Comparison of ENCODE assay signal across 14 cellular contexts in genomic region chr7:75866129-75866496, GRCh38. TPM values are rescaled to one million over a fixed set of nuclear protein-coding genes. Genes with fewer than 3 reads are reported as not detected.
DNase-seq lines count a peak whose midpoint lies in the region; ATAC-seq and TF ChIP-seq lines count a peak whose summit lies in the region.
"Had no signal": no experiment of that assay in that cellular context is flagged by ENCODE, and none has a peak within 500 bp of the region (broad histone marks: within the 10 kb centered on the region; RNA-seq: fewer than 3 reads in every experiment).

No MANE protein-coding gene starts in this region.

- no peaks in the 10 kb centered on the region for H3K36me3 ChIP-seq in breast epithelium
- H3K36me3 ChIP-seq in Panc1 (ENCODE audit: control insufficient read depth, insufficient read depth, low read length), result no peaks in the 10 kb centered on the region
- H3K36me3 ChIP-seq in smooth muscle cell (ENCODE audit: low read depth), result no peaks in the 10 kb centered on the region

- peak; percentile 34 for DNase-seq in MCF 10A (ENCODE audit: unreplicated experiment)
- DNase-seq in breast epithelium (ENCODE audit: low spot score in 2 of 2), result no peak
- DNase-seq in Panc1 (ENCODE audit: low read depth, low spot score), result no peak
- DNase-seq in iris pigment epithelial cell (ENCODE audit: low read depth), result peak; percentile 73
- no peak for DNase-seq in smooth muscle cell (lab: John Stamatoyannopoulos, UW; ENCODE audit: unreplicated experiment)
- no peak for DNase-seq in DMS79 treated with DMSO at 0.1 percent for 48 hours (lab: John Stamatoyannopoulos, UW)
- no peak for DNase-seq in NCI-H82 treated with DMSO at 0.1 percent for 48 hours (lab: John Stamatoyannopoulos, UW; ENCODE audit: unreplicated experiment)
- DNase-seq in NCI-H2029 treated with DMSO at 0.1 percent for 48 hours (lab: John Stamatoyannopoulos, UW), result no peak
- DNase-seq: activated B cell treated with CpG ODN at 0.5 μM for 24 hours; NCI-H524 treated with DMSO at 0.1 percent for 48 hours; stimulated activated naive B cell treated with anti-CD40 and anti-IgM and Interleukin-4, amounts not matched to agents 10 μg/mL and 1 μg/mL and 100 μg/mL, for 72 hours had no signal

- in situ Hi-C loops in Panc1 (cut with HindIII; ENCODE audit: low pct_unique_long_range_greater_than_20kb, low sequenced_read_pairs), result no loop called here

- H3K9me3 ChIP-seq in breast epithelium (no peaks in the 10 kb centered on the region), Panc1 (ENCODE audit: control insufficient read depth, insufficient read depth, low read depth, low read length) (no peaks in the 10 kb centered on the region), smooth muscle cell (replicated peaks; ENCODE audit: low read depth) (no peaks in the 10 kb centered on the region)

- BruUV-seq in MCF 10A (replicated peaks; lab: Mats Ljungman, UMichigan) (no TSS peak), Panc1 (replicated peaks; lab: Mats Ljungman, UMichigan) (no TSS peak)

- CTCF ChIA-PET in MCF 10A (lab: Yijun Ruan, JAX) (interaction anchor here (0.6 to 4.4 kb wide), 15 partner anchors 9 to 446 kb away, joined by 3 to 45 read pairs (median 4); partner anchors contain the start of gene RHBDD2), Panc1 (lab: Charles Lee) (interaction anchor here (1.0 to 1.6 kb wide), 2 partner anchors 12 to 154 kb away, joined by 3 to 9 read pairs; no protein-coding TSS in a partner anchor)

- no peaks in the 10 kb centered on the region for H3K27me3 ChIP-seq in breast epithelium
- no peaks in the 10 kb centered on the region for H3K27me3 ChIP-seq in Panc1 (ENCODE audit: control insufficient read depth, insufficient read depth, low read length)
- H3K27me3 ChIP-seq in smooth muscle cell (ENCODE audit: low read depth), result no peaks in the 10 kb centered on the region

- intact Hi-C loops in MCF 10A (cut with micrococcal nuclease), result loop anchor here (1.0 to 2.0 kb wide), 2 partner anchors 154 to 265 kb away; no protein-coding TSS in a partner anchor
- intact Hi-C loops in breast epithelium (cut with DNase I; ENCODE audit: low total_unique reads), result no loop called here
- intact Hi-C loops in Panc1 (cut with micrococcal nuclease; ENCODE audit: unreplicated experiment), result loop anchor here (1.0 kb wide), 1 partner anchor 154 kb away; no protein-coding TSS in a partner anchor

- peak overlapping the region; percentile 29 for H3K4me2 ChIP-seq in smooth muscle cell

- H3K27me3 Mint-ChIP-seq in MCF 10A (ENCODE audit: insufficient read depth, unreplicated experiment), result no peaks in the 10 kb centered on the region

- no peaks in the 10 kb centered on the region for H4K20me1 ChIP-seq in smooth muscle cell (ENCODE audit: low read depth)

- H3K79me2 ChIP-seq in smooth muscle cell (ENCODE audit: low read depth), result no peaks in the 10 kb centered on the region

- H3K4me3 Mint-ChIP-seq in MCF 10A (ENCODE audit: unreplicated experiment), result no peak overlapping the region
- H3K4me3 Mint-ChIP-seq: activated B cell treated with CpG ODN at 0.5 μM for 24 hours; stimulated activated naive B cell treated with anti-CD40 and anti-IgM and Interleukin-4, amounts not matched to agents 10 μg/mL and 1 μg/mL and 100 μg/mL, for 72 hours had no signal

- peaks cover 6% of the 10 kb centered on the region for H3K4me1 Mint-ChIP-seq in MCF 10A (ENCODE audit: insufficient read depth, unreplicated experiment)
- H3K4me1 Mint-ChIP-seq: activated B cell treated with CpG ODN at 0.5 μM for 24 hours had no signal

- H3K36me3 Mint-ChIP-seq in MCF 10A (ENCODE audit: insufficient read depth, unreplicated experiment), result no peaks in the 10 kb centered on the region
- H3K36me3 Mint-ChIP-seq: stimulated activated naive B cell treated with anti-CD40 and anti-IgM and Interleukin-4, amounts not matched to agents 10 μg/mL and 1 μg/mL and 100 μg/mL, for 72 hours had no signal

- H3K9ac ChIP-seq in smooth muscle cell (ENCODE audit: low read depth), result no peak overlapping the region

- TF ChIP-seq POLR2A in breast epithelium (IDR thresholded peaks at IDR 0.05), result no peak

- H3K4me1 ChIP-seq in breast epithelium (no peaks in the 10 kb centered on the region), Panc1 (ENCODE audit: control insufficient read depth, insufficient read depth, low read length) (0 out of 2 replicates have a peak, but pooled peaks cover 3% of the 10 kb centered on the region), smooth muscle cell (ENCODE audit: low read depth) (no peaks in the 10 kb centered on the region)

- H3K4me3 ChIP-seq in breast epithelium (no peak overlapping the region), Panc1 (ENCODE audit: low read depth in 2 of 2, low read length in 2 of 2) (peak overlapping the region in 1 of 2 experiments; percentile 8; a peak in 1 of 4 replicates), smooth muscle cell (no peak overlapping the region)
- H3K4me3 ChIP-seq: SK-N-MC had no signal

- no peak overlapping the region for H2AFZ ChIP-seq in smooth muscle cell (ENCODE audit: low read depth)

- H3K27ac Mint-ChIP-seq in MCF 10A (ENCODE audit: low read depth, unreplicated experiment), result no peak overlapping the region
- H3K27ac Mint-ChIP-seq: activated B cell treated with CpG ODN at 0.5 μM for 24 hours; stimulated activated naive B cell treated with anti-CD40 and anti-IgM and Interleukin-4, amounts not matched to agents 10 μg/mL and 1 μg/mL and 100 μg/mL, for 72 hours had no signal

- no peaks in the 10 kb centered on the region for H3F3A ChIP-seq in smooth muscle cell (ENCODE audit: low read depth)

- 46% methylated on average over 4 of the region's 4 CpGs for WGBS in smooth muscle cell (ENCODE audit: low lambda C conversion rate)

- TF ChIP-seq CTCF in MCF 10A (IDR thresholded peaks at IDR 0.05; ENCODE audit: unreplicated experiment), result no peak
- no peak for TF ChIP-seq CTCF in breast epithelium (IDR thresholded peaks at IDR 0.05)
- no peak for TF ChIP-seq CTCF in Panc1 (IDR thresholded peaks at IDR 0.05)
- TF ChIP-seq CTCF in smooth muscle cell (IDR thresholded peaks at IDR 0.05; ENCODE audit: borderline replicate concordance, insufficient read depth, poor library complexity, severe bottlenecking), result no peak

- H3K27ac ChIP-seq in breast epithelium, result no peak overlapping the region
- H3K27ac ChIP-seq in Panc1 (ENCODE audit: low read length), result no peak overlapping the region
- H3K27ac ChIP-seq in smooth muscle cell (ENCODE audit: low read depth), result no peak overlapping the region
- H3K27ac ChIP-seq: SK-N-MC had no signal

- ATAC-seq in Panc1, result peak; percentile 82

- POLR2A ChIA-PET in MCF 10A (lab: Yijun Ruan, JAX), result interaction anchor here (1.0 to 1.1 kb wide), 2 partner anchors 154 to 183 kb away, joined by 3 to 5 read pairs; no protein-coding TSS in a partner anchor
- POLR2A ChIA-PET in Panc1 (lab: Charles Lee), result no interaction called here

- no peaks in the 10 kb centered on the region for H3K9me3 Mint-ChIP-seq in MCF 10A (ENCODE audit: unreplicated experiment)
- H3K9me3 Mint-ChIP-seq: activated B cell treated with CpG ODN at 0.5 μM for 24 hours; stimulated activated naive B cell treated with anti-CD40 and anti-IgM and Interleukin-4, amounts not matched to agents 10 μg/mL and 1 μg/mL and 100 μg/mL, for 72 hours had no signal

RNA-seq across cellular contexts. Expression of gene RHBDD2, which starts 12.7 kb away (rescaled TPM):
- 36.1 and 38.6 TPM in 2 replicates for total RNA-seq in MCF 10A (2022)
- 10 to 100 TPM; 36.6 to 47.7 (median 39.0) TPM for total RNA-seq in breast epithelium
- total RNA-seq in Panc1 (2021; ENCODE audit: unreplicated experiment), result 79.3 TPM
- polyA plus RNA-seq in Panc1 (2012; ENCODE audit: insufficient read length), result 135 TPM
- 36.6 and 43.9 TPM in 2 replicates for total RNA-seq in smooth muscle cell
- 97.6 and 105 TPM in 2 replicates for polyA plus RNA-seq in smooth muscle cell

RNA-seq across cellular contexts. Expression of gene POR, which starts 48.8 kb away (rescaled TPM):
- total RNA-seq in MCF 10A (2022) (45.1 and 58.0 TPM in 2 replicates), breast epithelium (100 to 1,000 TPM in 1 of 3 donors, 10 to 100 TPM in 2; 62.1 to 123 (median 87.7) TPM), Panc1 (2021; ENCODE audit: unreplicated experiment) (168 TPM), smooth muscle cell (28.3 and 46.7 TPM in 2 replicates)
- polyA plus RNA-seq in Panc1 (2012; ENCODE audit: insufficient read length), result 163 TPM
- 52.7 and 63.4 TPM in 2 replicates for polyA plus RNA-seq in smooth muscle cell

RNA-seq across cellular contexts. Expression of gene CCL24, which starts 52.5 kb away (rescaled TPM):
- total RNA-seq in MCF 10A (2022) (not detected in 2 replicates), breast epithelium (1 to 10 TPM in 1 of 3 donors, not detected in 2; 1.3 TPM), Panc1 (2021; ENCODE audit: unreplicated experiment) (not detected), smooth muscle cell (not detected in 2 replicates)
- not detected for polyA plus RNA-seq in Panc1 (2012; ENCODE audit: insufficient read length)
- polyA plus RNA-seq in smooth muscle cell, result not detected in 2 replicates
- total RNA-seq: mammary epithelial cell, osteocyte had no signal
- polyA plus RNA-seq: mammary epithelial cell had no signal

Comparison
In these comparisons a context has a peak if more than half of its experiments do, and no peak if none do; other contexts are left out.
1. DNase-seq: peak in MCF 10A (single experiment) and iris pigment epithelial cell (single experiment); none in breast epithelium (0 of 2), Panc1 (single experiment), smooth muscle cell (single experiment), DMS79 treated with DMSO at 0.1 percent for 48 hours (single experiment), NCI-H82 treated with DMSO at 0.1 percent for 48 hours (single experiment) and NCI-H2029 treated with DMSO at 0.1 percent for 48 hours (single experiment).